ENCODE assay signal across 8 cellular contexts in the genomic region with DNA sequence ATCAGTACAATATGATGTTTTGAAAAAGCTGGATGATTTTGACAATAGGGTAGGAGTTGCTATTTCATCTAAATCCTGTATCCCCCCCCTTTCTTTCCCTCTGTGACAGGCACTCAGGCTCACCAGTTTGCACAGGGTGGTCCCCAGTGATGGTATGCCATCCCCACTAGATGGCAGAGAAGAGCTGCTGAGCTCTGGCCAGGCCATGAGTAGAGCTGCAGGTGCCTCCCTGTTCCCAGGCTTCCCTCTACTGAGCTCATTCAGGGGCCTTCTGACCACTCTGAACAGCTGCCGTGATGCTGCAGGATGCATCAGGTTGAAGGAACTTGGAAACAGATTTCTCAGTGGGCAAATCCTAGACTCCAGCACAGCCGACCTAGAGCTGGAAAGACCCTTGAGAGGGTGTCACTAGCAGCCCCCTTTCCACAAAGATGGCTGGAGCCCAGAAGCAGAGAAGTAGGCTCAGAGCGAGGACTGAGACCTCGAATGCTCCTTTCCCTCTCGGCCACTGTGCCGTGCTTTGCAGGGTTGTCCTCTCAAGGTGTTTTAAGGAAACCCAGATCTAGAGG. TPM values are rescaled to one million over a fixed set of nuclear protein-coding genes. Genes with fewer than 3 reads are reported as not detected.
DNase-seq lines count a peak whose midpoint lies in the region; ATAC-seq, FAIRE-seq and TF ChIP-seq lines count a peak whose summit lies in the region.

No MANE protein-coding gene starts in this region.

- no peaks in the 10 kb centered on the region for H3K36me3 ChIP-seq in pancreas

- in situ Hi-C loops in KBM-7 (cut with MboI; ENCODE audit: low pct_unique_long_range_greater_than_20kb, low sequenced_read_pairs) = no loop called here

- 29 to 37% methylated on average over 6 of the region's 6 CpGs for WGBS in pancreas, 2 donors

- H3K4me3 ChIP-seq in pancreas = no peak overlapping the region

- intact Hi-C loops in pancreas (cut with DNase I) = no loop called here

- ATAC-seq in GM21423 (IDR thresholded peaks at IDR 0.05; ENCODE audit: unreplicated experiment) (peak; percentile 87), pancreas (peak; percentile 78 to 98 (median 94)), GM19452 (IDR thresholded peaks at IDR 0.05; ENCODE audit: unreplicated experiment) (no peak)

- H3K9me3 ChIP-seq in pancreas = no peaks in the 10 kb centered on the region

- FAIRE-seq in pancreas (lab: Jason Lieb, UNC) = no peak

- H3K4me1 ChIP-seq in pancreas = no peaks in the 10 kb centered on the region

- DNase-seq in DMS153 treated with DMSO at 0.1 percent for 48 hours (lab: John Stamatoyannopoulos, UW; ENCODE audit: unreplicated experiment) = peak; percentile 33
- DNase-seq in KBM-7 = peak; percentile 71
- peak; percentile 80 for DNase-seq in OCI-M1 (lab: John Stamatoyannopoulos, UW)
- peak; percentile 5 for DNase-seq in activated effector memory CD4-positive, alpha-beta T cell treated with Interleukin-2 at 50 U/mL for 16 hours
- peak; percentile 86 for DNase-seq in germinal center (ENCODE audit: low spot score)
- peak; percentile 30 to 70 (median 60) for DNase-seq in pancreas

- peak; percentile 30 to 68 (median 51) for TF ChIP-seq CTCF in pancreas (IDR thresholded peaks at IDR 0.05)

- H3K27ac ChIP-seq in pancreas = no peak overlapping the region

- H3K27me3 ChIP-seq in pancreas = no peaks in the 10 kb centered on the region

RNA-seq across cellular contexts. Expression of a gene that starts 45.1 kb away (rescaled TPM):
- total RNA-seq in pancreas = under 1 TPM; 0.43 to 0.95 (median 0.79) TPM
- 1 to 10 TPM; 1.7 to 2.0 TPM for polyA plus RNA-seq in pancreas

RNA-seq across cellular contexts. Expression of a gene that starts 56.4 kb away (rescaled TPM):
- 10 to 100 TPM; 11.8 to 19.7 (median 15.0) TPM for total RNA-seq in pancreas
- polyA plus RNA-seq in pancreas = 10 to 100 TPM in 1 of 2 donors, 1 to 10 TPM in 1; 8.4 to 16.0 TPM

RNA-seq across cellular contexts. Expression of a gene that starts 56.6 kb away (rescaled TPM):
- total RNA-seq in pancreas = 10 to 100 TPM; 15.3 to 25.6 (median 20.9) TPM
- polyA plus RNA-seq in pancreas = 10 to 100 TPM; 19.8 to 37.1 TPM

Comparison
In these comparisons a context has a peak if more than half of its experiments do, and no peak if none do; other contexts are left out.
1. DNase-seq: peak in every context shown above with its lines; median percentile 86 in germinal center; 80 in OCI-M1; 71 in KBM-7; 60 in pancreas; 33 in DMS153 treated with DMSO at 0.1 percent for 48 hours; 5 in activated effector memory CD4-positive, alpha-beta T cell treated with Interleukin-2 at 50 U/mL for 16 hours.